ENCODE assay signal across 15 cellular contexts in genomic region chr2:105856576-105856975, GRCh38.
DNase-seq lines count a peak whose midpoint lies in the region; ATAC-seq and TF ChIP-seq lines count a peak whose summit lies in the region.
"Had no signal": no experiment of that assay in that cellular context is flagged by ENCODE, and none has a peak within 500 bp of the region (broad histone marks: within the 10 kb centered on the region; RNA-seq: fewer than 3 reads in every experiment).

No MANE protein-coding gene starts in this region.

- H3K4me3 ChIP-seq in SJCRH30 = no peak overlapping the region
- H3K4me3 ChIP-seq: cardiac muscle cell had no signal

- no peaks in the 10 kb centered on the region for H3K9me3 ChIP-seq in SJCRH30 (replicated peaks)

- H3K36me3 Mint-ChIP-seq in activated naive CD4-positive, alpha-beta T cell treated with anti-CD3 and anti-CD28 coated beads, Interleukin-2, amount 50 U/mL, for 24 hours = peaks cover 17% of the 10 kb centered on the region
- H3K36me3 Mint-ChIP-seq in MCF 10A (ENCODE audit: insufficient read depth, unreplicated experiment) (peaks cover 20% of the 10 kb centered on the region), mesothelial cell of epicardium (peaks cover 17% of the 10 kb centered on the region)

- intact Hi-C loops in MCF 10A (cut with micrococcal nuclease) = loop anchor here (10.0 kb wide), 1 partner anchor 62 kb away; no protein-coding TSS in a partner anchor

- no peaks in the 10 kb centered on the region for H3K9me3 Mint-ChIP-seq in activated naive CD4-positive, alpha-beta T cell treated with anti-CD3 and anti-CD28 coated beads, Interleukin-2, amount 50 U/mL, for 24 hours
- no peaks in the 10 kb centered on the region for H3K9me3 Mint-ChIP-seq in MCF 10A (ENCODE audit: unreplicated experiment)
- H3K9me3 Mint-ChIP-seq in mesothelial cell of epicardium = peaks cover 5% of the 10 kb centered on the region
- H3K9me3 Mint-ChIP-seq: IgD-negative memory B cell had no signal

- peak overlapping the region; percentile 85 for H3K4me3 Mint-ChIP-seq in activated naive CD4-positive, alpha-beta T cell treated with anti-CD3 and anti-CD28 coated beads, Interleukin-2, amount 50 U/mL, for 24 hours
- H3K4me3 Mint-ChIP-seq in MCF 10A (ENCODE audit: unreplicated experiment) (peak overlapping the region; percentile 81), mesothelial cell of epicardium (no peak overlapping the region)

- no peaks in the 10 kb centered on the region for H3K27me3 Mint-ChIP-seq in activated naive CD4-positive, alpha-beta T cell treated with anti-CD3 and anti-CD28 coated beads, Interleukin-2, amount 50 U/mL, for 24 hours
- no peaks in the 10 kb centered on the region for H3K27me3 Mint-ChIP-seq in MCF 10A (ENCODE audit: insufficient read depth, unreplicated experiment)
- no peaks in the 10 kb centered on the region for H3K27me3 Mint-ChIP-seq in mesothelial cell of epicardium (ENCODE audit: low read depth)
- H3K27me3 Mint-ChIP-seq: IgD-negative memory B cell, progenitor cell of endocrine pancreas had no signal

- TF ChIP-seq CTCF in MCF 10A (IDR thresholded peaks at IDR 0.05; ENCODE audit: unreplicated experiment) (no peak), mesothelial cell of epicardium (IDR thresholded peaks at IDR 0.05; ENCODE audit: unreplicated experiment) (no peak)

- H3K27ac Mint-ChIP-seq in activated naive CD4-positive, alpha-beta T cell treated with anti-CD3 and anti-CD28 coated beads, Interleukin-2, amount 50 U/mL, for 24 hours = peak overlapping the region; percentile 100
- H3K27ac Mint-ChIP-seq in MCF 10A (ENCODE audit: low read depth, unreplicated experiment) (peak overlapping the region; percentile 95), mesothelial cell of epicardium (peak overlapping the region; percentile 53)
- H3K27ac Mint-ChIP-seq: progenitor cell of endocrine pancreas had no signal

- peaks cover 91% of the 10 kb centered on the region for H3K4me1 Mint-ChIP-seq in activated naive CD4-positive, alpha-beta T cell treated with anti-CD3 and anti-CD28 coated beads, Interleukin-2, amount 50 U/mL, for 24 hours
- H3K4me1 Mint-ChIP-seq in MCF 10A (ENCODE audit: insufficient read depth, unreplicated experiment) (peaks cover 22% of the 10 kb centered on the region), mesothelial cell of epicardium (peaks cover 27% of the 10 kb centered on the region)

- no peak for DNase-seq in activated naive CD4-positive, alpha-beta T cell treated with anti-CD3 and anti-CD28 coated beads, Interleukin-2, amount 50 U/mL, for 16 hours
- DNase-seq in MCF 10A (ENCODE audit: unreplicated experiment) (no peak), mesothelial cell of epicardium (ENCODE audit: low spot score in 2 of 2, unreplicated experiment in 2 of 2) (no peak), HuH-7.5 (ENCODE audit: low spot score) (no peak), SJCRH30 (no peak)
- DNase-seq in stimulated activated CD4-positive, alpha-beta T cell treated with anti-CD3 and anti-CD28 coated beads, Interleukin-4, amount 100 ng/mL, for 4 hours = no peak
- DNase-seq: DND-41, mesenchymal stem cell, NCI-H1417 treated with DMSO at 0.1 percent for 48 hours, NCI-H524 treated with DMSO at 0.1 percent for 48 hours had no signal

- BruUV-seq in MCF 10A (replicated peaks; lab: Mats Ljungman, UMichigan) = no TSS peak

- POLR2A ChIA-PET in MCF 10A (lab: Yijun Ruan, JAX) = interaction anchor here (0.6 to 1.6 kb wide), 7 partner anchors 51 to 514 kb away, joined by 3 to 5 read pairs (median 3); no protein-coding TSS in a partner anchor

- no peaks in the 10 kb centered on the region for H3K27me3 ChIP-seq in SJCRH30
- H3K27me3 ChIP-seq: cardiac muscle cell had no signal

- peaks cover 24% of the 10 kb centered on the region for H3K36me3 ChIP-seq in SJCRH30
- H3K36me3 ChIP-seq: cardiac muscle cell had no signal

- ATAC-seq in GM21723 (IDR thresholded peaks at IDR 0.05; ENCODE audit: unreplicated experiment) = no peak

- H3K4me1 ChIP-seq in SJCRH30 = no peaks in the 10 kb centered on the region

- H3K27ac ChIP-seq in SJCRH30 = no peak overlapping the region
- H3K27ac ChIP-seq: cardiac muscle cell had no signal

- CTCF ChIA-PET in MCF 10A (lab: Yijun Ruan, JAX) = interaction anchor here (0.6 to 1.3 kb wide), 4 partner anchors 44 to 87 kb away, joined by 3 to 4 read pairs (median 4); no protein-coding TSS in a partner anchor
